ENCODE assay signal across 16 cellular contexts in the genomic region with DNA sequence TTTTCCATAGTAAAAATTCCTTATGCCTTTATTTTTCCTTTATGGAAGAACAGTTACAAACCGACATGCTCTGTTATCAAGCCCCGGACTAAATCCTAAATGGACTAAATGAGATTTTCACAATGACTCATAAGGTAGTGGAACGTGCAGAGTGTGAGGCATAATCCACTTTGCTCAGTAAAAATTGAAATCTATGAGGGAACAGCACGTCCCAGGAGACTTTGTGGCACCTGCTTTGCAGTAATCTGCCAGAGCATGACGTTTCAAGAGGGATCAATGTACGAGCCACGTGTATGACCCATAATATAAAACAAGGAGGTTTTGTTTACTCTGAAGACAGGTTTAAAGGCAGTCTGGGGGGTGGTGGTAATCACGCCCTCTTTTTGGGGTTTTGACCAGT.
DNase-seq lines count a peak whose midpoint lies in the region; ATAC-seq and TF ChIP-seq lines count a peak whose summit lies in the region.
"Had no signal": no experiment of that assay in that cellular context is flagged by ENCODE, and none has a peak within 500 bp of the region (broad histone marks: within the 10 kb centered on the region; RNA-seq: fewer than 3 reads in every experiment).

No MANE protein-coding gene starts in this region.

- DNase-seq in GM06990 (ENCODE audit: extremely low read depth, insufficient read length) (peak; percentile 24), NCI-H2171 treated with DMSO at 0.1 percent for 48 hours (lab: John Stamatoyannopoulos, UW) (peak; percentile 91), left colon (no peak), CD14-positive monocyte (ENCODE audit: low spot score) (no peak), cardiac septum (ENCODE audit: low spot score) (no peak), hippocampal formation (lab: John Stamatoyannopoulos, UW) (no peak), heart right ventricle (no peak)
- DNase-seq: dermis blood vessel endothelial cell, NCI-H1048, spleen, T1000 had no signal

- H3K27me3 ChIP-seq in GM06990 (replicated peaks; ENCODE audit: control insufficient read depth, insufficient read depth, low read length), result no peaks in the 10 kb centered on the region
- no peaks in the 10 kb centered on the region for H3K27me3 ChIP-seq in heart right ventricle
- H3K27me3 ChIP-seq: Peyer's patch, spleen, vagina had no signal

- intact Hi-C loops in left colon (cut with DNase I, micrococcal nuclease), result no loop called here
- intact Hi-C loops in CD14-positive monocyte (cut with micrococcal nuclease), result no loop called here
- intact Hi-C loops in cardiac septum (cut with DNase I), result no loop called here
- intact Hi-C loops in heart right ventricle (cut with DNase I), result no loop called here

- no peaks in the 10 kb centered on the region for H3K9me3 ChIP-seq in heart right ventricle
- H3K9me3 ChIP-seq: Peyer's patch, spleen, vagina had no signal

- no peak overlapping the region for H3K27ac Mint-ChIP-seq in CD14-positive monocyte

- WGBS in heart right ventricle, 2 donors, result 91 to 92% methylated on average over 8 of the region's 8 CpGs

- H3K4me1 Mint-ChIP-seq in CD14-positive monocyte, result peaks cover 20% of the 10 kb centered on the region

- no peaks in the 10 kb centered on the region for H3K27me3 Mint-ChIP-seq in CD14-positive monocyte (ENCODE audit: low read depth in 3 of 3)
- H3K27me3 Mint-ChIP-seq: activated naive CD8-positive, alpha-beta T cell had no signal

- H3K4me3 Mint-ChIP-seq in CD14-positive monocyte, result no peak overlapping the region
- H3K4me3 Mint-ChIP-seq: activated naive CD8-positive, alpha-beta T cell had no signal

- peak; percentile 52 for ATAC-seq in HG02852 (IDR thresholded peaks at IDR 0.05; ENCODE audit: unreplicated experiment)
- peak; percentile 85 for ATAC-seq in left colon
- no peak for ATAC-seq in heart right ventricle

- H3K36me3 ChIP-seq in GM06990 (ENCODE audit: control insufficient read depth, insufficient read depth, low read length), result no peaks in the 10 kb centered on the region
- peaks cover 0 to 24% (median 13%) of the 10 kb centered on the region in 9 donors for H3K36me3 ChIP-seq in heart right ventricle

- no peak for TF ChIP-seq CTCF in GM06990 (IDR thresholded peaks at IDR 0.05; ENCODE audit: insufficient read depth, low read length, poor library complexity, severe bottlenecking)
- TF ChIP-seq CTCF in CD14-positive monocyte (IDR thresholded peaks at IDR 0.05), result no peak
- no peak for TF ChIP-seq CTCF in heart right ventricle (IDR thresholded peaks at IDR 0.05)

- no peak overlapping the region for H3K27ac ChIP-seq in heart right ventricle
- H3K27ac ChIP-seq: C4-2B, spleen, vagina had no signal

- peaks cover 0 to 23% (median 6%) of the 10 kb centered on the region in 9 donors for H3K4me1 ChIP-seq in heart right ventricle
- H3K4me1 ChIP-seq: Peyer's patch, vagina had no signal

- no peak overlapping the region for H3K4me3 ChIP-seq in GM06990 (replicated peaks; ENCODE audit: low read depth, low read length)
- no peak overlapping the region for H3K4me3 ChIP-seq in heart right ventricle
- H3K4me3 ChIP-seq: Peyer's patch, spleen, vagina had no signal

- peaks cover 41 to 54% of the 10 kb centered on the region in 2 donors for H3K36me3 Mint-ChIP-seq in CD14-positive monocyte

- peaks cover 0 to 3% (median 0%) of the 10 kb centered on the region in 7 donors for H3K9me3 Mint-ChIP-seq in CD14-positive monocyte

Comparison
In these comparisons a context has a peak if more than half of its experiments do, and no peak if none do; other contexts are left out.
1. DNase-seq: peak in GM06990 (single experiment) and NCI-H2171 treated with DMSO at 0.1 percent for 48 hours (single experiment); none in left colon (0 of 2), CD14-positive monocyte (single experiment), cardiac septum (single experiment), hippocampal formation (0 of 2) and heart right ventricle (0 of 2).
2. ATAC-seq: peak in HG02852 (single experiment) and left colon (single experiment); none in heart right ventricle (0 of 8).